8 cellular contexts compared by ENCODE assay signal in the genomic region with DNA sequence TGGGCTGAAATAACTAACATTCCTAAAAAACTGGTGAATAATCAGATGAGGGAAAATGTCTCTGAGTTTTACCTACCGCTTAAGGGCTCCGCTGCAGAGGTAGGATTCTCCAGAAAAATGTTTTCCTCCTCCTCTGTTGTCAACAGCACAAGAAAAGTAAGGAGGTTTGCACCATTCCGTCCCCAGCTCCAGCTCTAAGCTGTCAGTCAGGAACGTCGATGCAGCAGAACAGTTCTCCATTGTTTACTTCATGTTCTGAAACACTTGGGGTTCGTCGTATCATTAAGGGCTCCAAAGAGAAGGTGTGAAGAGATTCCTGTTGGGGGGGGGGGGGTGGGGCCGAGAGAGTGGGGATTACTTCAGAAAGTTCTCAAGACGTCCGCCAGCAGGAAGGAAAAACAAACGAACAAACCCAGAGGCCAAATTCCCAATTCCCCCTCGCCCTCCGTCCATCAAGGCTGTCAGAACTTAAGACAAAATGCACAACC. TPM values are rescaled to one million over a fixed set of nuclear protein-coding genes. Genes with fewer than 3 reads are reported as not detected.
DNase-seq lines count a peak whose midpoint lies in the region; ATAC-seq and TF ChIP-seq lines count a peak whose summit lies in the region.

No MANE protein-coding gene starts in this region.

- peaks cover 15% of the 10 kb centered on the region; the same call in 1 of the 2 replicates for H3K4me1 ChIP-seq in OCI-LY3 (ENCODE audit: low read length)

- H3K36me3 Mint-ChIP-seq in naive B cell: peaks cover 0 to 7% of the 10 kb centered on the region in 2 donors

- peaks cover 28% of the 10 kb centered on the region for H3K79me2 ChIP-seq in OCI-LY3 (ENCODE audit: low read length)

- no peaks in the 10 kb centered on the region for H3K9me3 Mint-ChIP-seq in naive B cell

- DNase-seq in NCI-H748 (lab: John Stamatoyannopoulos, UW; ENCODE audit: unreplicated experiment) (peak; percentile 24), NCI-H748 treated with DMSO at 0.1 percent for 48 hours (lab: John Stamatoyannopoulos, UW) (no peak), HCEC 1CT (peak; percentile 4), ecto neural progenitor cell (ENCODE audit: low spot score) (peak; percentile 47), naive B cell (no peak), NCI-H345 (lab: John Stamatoyannopoulos, UW) (no peak)

- no peaks in the 10 kb centered on the region for H3K9me3 ChIP-seq in OCI-LY3 (ENCODE audit: insufficient read depth, low read length)

- ATAC-seq in naive B cell (ENCODE audit: low read depth in 2 of 2) (no peak), GM21526 (IDR thresholded peaks at IDR 0.05; ENCODE audit: low FRiP score, unreplicated experiment) (no peak)

- H3K4me3 ChIP-seq in OCI-LY3 (ENCODE audit: low read length): peak overlapping the region; percentile 91

- H3K4me1 Mint-ChIP-seq in naive B cell: peaks cover 4 to 17% (median 6%) of the 10 kb centered on the region in 3 donors

- peak overlapping the region; percentile 74 for H3K4me2 ChIP-seq in OCI-LY3 (ENCODE audit: low read length)

- peak overlapping the region; percentile 98 for H3K9ac ChIP-seq in OCI-LY3 (ENCODE audit: low read length)

- no peaks in the 10 kb centered on the region for H4K20me1 ChIP-seq in OCI-LY3 (ENCODE audit: insufficient read depth, low read length)

- H3K27ac Mint-ChIP-seq in naive B cell: peak overlapping the region in 2 of 6 donors; percentile 33 to 53

- no peak for TF ChIP-seq CTCF in OCI-LY3 (IDR thresholded peaks at IDR 0.05; ENCODE audit: low read depth, low read length)

- H3K27me3 ChIP-seq in OCI-LY3 (ENCODE audit: low read depth, low read length): no peaks in the 10 kb centered on the region

- peak overlapping the region; percentile 87 to 98 (median 96) for H3K4me3 Mint-ChIP-seq in naive B cell

- H2AFZ ChIP-seq in OCI-LY3 (ENCODE audit: low read depth, low read length): peak overlapping the region; percentile 97

- peaks cover 9% of the 10 kb centered on the region for H3K36me3 ChIP-seq in OCI-LY3 (replicated peaks; ENCODE audit: low read depth, low read length)

- H3K27me3 Mint-ChIP-seq in naive B cell: peaks cover 0 to 6% (median 6%) of the 10 kb centered on the region in 3 donors

- H3K27ac ChIP-seq in OCI-LY3 (ENCODE audit: low read length): peak overlapping the region; percentile 61

RNA-seq across cellular contexts. Expression of a gene that starts 0.7 kb away (rescaled TPM):
- polyA plus RNA-seq in naive B cell (ENCODE audit: low read depth in 6 of 6): 10 to 100 TPM in 1 of 6 donors, 1 to 10 TPM in 5; 1.3 to 15.2 (median 6.5) TPM

Comparison
In these comparisons a context has a peak if more than half of its experiments do, and no peak if none do; other contexts are left out.
1. DNase-seq: peak in NCI-H748 (single experiment), HCEC 1CT (single experiment) and ecto neural progenitor cell (single experiment); none in NCI-H748 treated with DMSO at 0.1 percent for 48 hours (single experiment), naive B cell (single experiment) and NCI-H345 (single experiment).